In the genomic region with DNA sequence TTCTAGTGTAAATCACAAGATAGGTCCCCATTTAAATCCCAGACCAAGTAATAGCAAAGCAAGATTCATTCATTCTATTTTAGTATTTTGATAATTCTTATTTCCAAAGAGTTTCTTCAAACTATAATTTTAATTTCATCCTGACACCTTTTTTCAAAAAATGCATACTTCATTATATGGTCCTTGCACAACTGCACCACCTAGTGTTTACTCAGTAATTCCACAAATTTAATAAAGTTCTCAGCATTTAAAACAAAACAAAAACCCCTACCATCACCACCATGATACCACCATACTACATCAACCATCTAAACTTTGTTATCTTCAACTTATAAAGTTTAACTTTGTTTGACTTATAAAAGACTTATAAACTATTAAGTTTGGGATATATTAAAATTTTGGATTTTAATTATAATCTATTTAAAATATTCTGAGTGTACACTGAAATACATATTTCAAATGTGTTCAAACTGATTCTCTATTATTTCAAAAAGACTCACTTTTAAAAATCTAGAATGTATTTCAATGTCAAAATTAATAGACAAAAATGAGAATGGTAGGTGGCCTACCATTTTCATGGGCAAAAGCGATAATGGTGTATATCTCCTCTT, we compare ENCODE assay signal across 1 cellular context.
TF ChIP-seq lines count a peak whose summit lies in the region.

No MANE protein-coding gene starts in this region.

TF ChIP-seq in GM23338, 12 proteins besides CTCF, POLR2A, EP300 and RAD21 (continued from another document):
- TF ChIP-seq, protein P1, sequence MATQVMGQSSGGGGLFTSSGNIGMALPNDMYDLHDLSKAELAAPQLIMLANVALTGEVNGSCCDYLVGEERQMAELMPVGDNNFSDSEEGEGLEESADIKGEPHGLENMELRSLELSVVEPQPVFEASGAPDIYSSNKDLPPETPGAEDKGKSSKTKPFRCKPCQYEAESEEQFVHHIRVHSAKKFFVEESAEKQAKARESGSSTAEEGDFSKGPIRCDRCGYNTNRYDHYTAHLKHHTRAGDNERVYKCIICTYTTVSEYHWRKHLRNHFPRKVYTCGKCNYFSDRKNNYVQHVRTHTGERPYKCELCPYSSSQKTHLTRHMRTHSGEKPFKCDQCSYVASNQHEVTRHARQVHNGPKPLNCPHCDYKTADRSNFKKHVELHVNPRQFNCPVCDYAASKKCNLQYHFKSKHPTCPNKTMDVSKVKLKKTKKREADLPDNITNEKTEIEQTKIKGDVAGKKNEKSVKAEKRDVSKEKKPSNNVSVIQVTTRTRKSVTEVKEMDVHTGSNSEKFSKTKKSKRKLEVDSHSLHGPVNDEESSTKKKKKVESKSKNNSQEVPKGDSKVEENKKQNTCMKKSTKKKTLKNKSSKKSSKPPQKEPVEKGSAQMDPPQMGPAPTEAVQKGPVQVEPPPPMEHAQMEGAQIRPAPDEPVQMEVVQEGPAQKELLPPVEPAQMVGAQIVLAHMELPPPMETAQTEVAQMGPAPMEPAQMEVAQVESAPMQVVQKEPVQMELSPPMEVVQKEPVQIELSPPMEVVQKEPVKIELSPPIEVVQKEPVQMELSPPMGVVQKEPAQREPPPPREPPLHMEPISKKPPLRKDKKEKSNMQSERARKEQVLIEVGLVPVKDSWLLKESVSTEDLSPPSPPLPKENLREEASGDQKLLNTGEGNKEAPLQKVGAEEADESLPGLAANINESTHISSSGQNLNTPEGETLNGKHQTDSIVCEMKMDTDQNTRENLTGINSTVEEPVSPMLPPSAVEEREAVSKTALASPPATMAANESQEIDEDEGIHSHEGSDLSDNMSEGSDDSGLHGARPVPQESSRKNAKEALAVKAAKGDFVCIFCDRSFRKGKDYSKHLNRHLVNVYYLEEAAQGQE (IDR thresholded peaks at IDR 0.05; ENCODE audit: unreplicated experiment): no peak
- no peak for TF ChIP-seq JUNB (IDR thresholded peaks at IDR 0.05; ENCODE audit: unreplicated experiment)
- no peak for TF ChIP-seq NANOG (IDR thresholded peaks at IDR 0.05; ENCODE audit: borderline replicate concordance)
- TF ChIP-seq, protein P2, sequence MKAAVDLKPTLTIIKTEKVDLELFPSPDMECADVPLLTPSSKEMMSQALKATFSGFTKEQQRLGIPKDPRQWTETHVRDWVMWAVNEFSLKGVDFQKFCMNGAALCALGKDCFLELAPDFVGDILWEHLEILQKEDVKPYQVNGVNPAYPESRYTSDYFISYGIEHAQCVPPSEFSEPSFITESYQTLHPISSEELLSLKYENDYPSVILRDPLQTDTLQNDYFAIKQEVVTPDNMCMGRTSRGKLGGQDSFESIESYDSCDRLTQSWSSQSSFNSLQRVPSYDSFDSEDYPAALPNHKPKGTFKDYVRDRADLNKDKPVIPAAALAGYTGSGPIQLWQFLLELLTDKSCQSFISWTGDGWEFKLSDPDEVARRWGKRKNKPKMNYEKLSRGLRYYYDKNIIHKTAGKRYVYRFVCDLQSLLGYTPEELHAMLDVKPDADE (IDR thresholded peaks at IDR 0.05): no peak
- TF ChIP-seq EZH2 (IDR thresholded peaks at IDR 0.05; ENCODE audit: low read depth, unreplicated experiment): no peak
- TF ChIP-seq POLR2AphosphoS5 (IDR thresholded peaks at IDR 0.05; ENCODE audit: low read depth): no peak
